ENCODE assay signal across 10 cellular contexts in genomic region chr7:105654994-105655900, GRCh38.
DNase-seq lines count a peak whose midpoint lies in the region; ATAC-seq, FAIRE-seq and TF ChIP-seq lines count a peak whose summit lies in the region.
"Had no signal": no experiment of that assay in that cellular context is flagged by ENCODE, and none has a peak within 500 bp of the region (broad histone marks: within the 10 kb centered on the region; RNA-seq: fewer than 3 reads in every experiment).

No MANE protein-coding gene starts in this region.

- no peak for TF ChIP-seq RAD21 in HepG2 (CRISPR knock-in tag; IDR thresholded peaks at IDR 0.05)

- FAIRE-seq in HepG2 (lab: Jason Lieb, UNC), result no peak

- H3K4me1 Mint-ChIP-seq in chondrocyte (ENCODE audit: low read depth), result no peaks in the 10 kb centered on the region

- TF ChIP-seq POLR2A in HepG2 (IDR thresholded peaks at IDR 0.05; ENCODE audit: insufficient read depth in 1 of 2, low read depth in 2 of 2, low read length in 2 of 2) (no peak), right lobe of liver (IDR thresholded peaks at IDR 0.05) (no peak), esophagus muscularis mucosa (IDR thresholded peaks at IDR 0.05; ENCODE audit: low read depth) (no peak)

- no peaks in the 10 kb centered on the region for H4K20me1 ChIP-seq in HepG2 (ENCODE audit: insufficient read depth, low read length)

- H3K36me3 ChIP-seq in HepG2 (replicated peaks in 1 of 2; ENCODE audit: control insufficient read depth in 1 of 2, insufficient read depth in 2 of 2, low read length in 2 of 2), result no peaks in the 10 kb centered on the region
- H3K36me3 ChIP-seq in right lobe of liver, result no peaks in the 10 kb centered on the region
- H3K36me3 ChIP-seq in adipocyte (ENCODE audit: control insufficient read depth, insufficient read depth, low read length, severe bottlenecking), result peaks cover 11% of the 10 kb centered on the region
- peaks cover 0 to 24% (median 2%) of the 10 kb centered on the region in 4 donors for H3K36me3 ChIP-seq in esophagus muscularis mucosa

- peaks cover 13% of the 10 kb centered on the region for H3K36me3 Mint-ChIP-seq in chondrocyte (ENCODE audit: low read depth)

- no peaks in the 10 kb centered on the region for H3K27me3 ChIP-seq in HepG2 (ENCODE audit: control insufficient read depth in 1 of 2, insufficient read depth in 2 of 2, low read length in 2 of 2)
- H3K27me3 ChIP-seq in right lobe of liver, result no peaks in the 10 kb centered on the region
- no peaks in the 10 kb centered on the region for H3K27me3 ChIP-seq in adipocyte (replicated peaks; ENCODE audit: control insufficient read depth, insufficient read depth, low read length)
- H3K27me3 ChIP-seq in esophagus muscularis mucosa, result no peaks in the 10 kb centered on the region

- H3K9ac ChIP-seq in HepG2 (ENCODE audit: insufficient read depth, low read depth, low read length), result no peak overlapping the region
- H3K9ac ChIP-seq in adipocyte (ENCODE audit: low read length), result no peak overlapping the region

- H3K4me2 ChIP-seq in HepG2 (ENCODE audit: low read depth, low read length), result no peak overlapping the region

- H3K4me3 ChIP-seq in HepG2 (replicated peaks in 1 of 3; ENCODE audit: insufficient read depth in 1 of 3, low read depth in 2 of 3, low read length in 3 of 3) (no peak overlapping the region), right lobe of liver (no peak overlapping the region), adipocyte (ENCODE audit: low read length) (no peak overlapping the region), esophagus muscularis mucosa (no peak overlapping the region)

- TF ChIP-seq EP300 in HepG2 (IDR thresholded peaks at IDR 0.05; ENCODE audit: low read depth in 2 of 2, low read length in 2 of 2) (no peak), HepG2 (CRISPR knock-in tag; IDR thresholded peaks at IDR 0.05; ENCODE audit: borderline replicate concordance) (no peak), esophagus muscularis mucosa (IDR thresholded peaks at IDR 0.05) (no peak)

- H2AFZ ChIP-seq in HepG2 (ENCODE audit: low read length), result no peak overlapping the region

- ATAC-seq in HepG2, result no peak
- ATAC-seq in right lobe of liver, result no peak
- no peak for ATAC-seq in GM18909 (IDR thresholded peaks at IDR 0.05; ENCODE audit: poor library complexity, unreplicated experiment)
- ATAC-seq: naive thymus-derived CD8-positive, alpha-beta T cell had no signal

- H3K4me3 Mint-ChIP-seq in chondrocyte (ENCODE audit: unreplicated experiment), result no peak overlapping the region
- H3K4me3 Mint-ChIP-seq: naive thymus-derived CD8-positive, alpha-beta T cell had no signal

- no peaks in the 10 kb centered on the region for H3K27me3 Mint-ChIP-seq in chondrocyte (ENCODE audit: low read depth)
- H3K27me3 Mint-ChIP-seq: naive thymus-derived CD8-positive, alpha-beta T cell had no signal

- H3K4me1 ChIP-seq in HepG2 (ENCODE audit: insufficient read depth, low read length) (peaks cover 24% of the 10 kb centered on the region), right lobe of liver (peaks cover 0 to 27% (median 11%) of the 10 kb centered on the region in 4 donors), adipocyte (ENCODE audit: control insufficient read depth, insufficient read depth, low read length) (peaks cover 17% of the 10 kb centered on the region), esophagus muscularis mucosa (peaks cover 14 to 27% (median 24%) of the 10 kb centered on the region in 4 donors)

- 86% methylated on average over 10 of the region's 14 CpGs for WGBS in HepG2 (ENCODE audit: low lambda C conversion rate)
- WGBS in right lobe of liver (ENCODE audit: insufficient coverage, low coverage, low lambda C conversion rate, missing lambda C conversion rate), result 88% methylated on average over 4 of the region's 14 CpGs
- 67% methylated on average over 13 of the region's 14 CpGs for WGBS in esophagus muscularis mucosa

- no peaks in the 10 kb centered on the region for H3K9me3 Mint-ChIP-seq in chondrocyte (ENCODE audit: low read depth)
- H3K9me3 Mint-ChIP-seq: naive thymus-derived CD8-positive, alpha-beta T cell had no signal

- no peak for TF ChIP-seq CTCF in HepG2 (CRISPR knock-in tag; IDR thresholded peaks at IDR 0.05)
- TF ChIP-seq CTCF in right lobe of liver (IDR thresholded peaks at IDR 0.05), result no peak
- no peak for TF ChIP-seq CTCF in esophagus muscularis mucosa (IDR thresholded peaks at IDR 0.05)
- TF ChIP-seq CTCF in chondrocyte (IDR thresholded peaks at IDR 0.05), result no peak

- H3K9me3 ChIP-seq in HepG2 (ENCODE audit: low read length) (no peaks in the 10 kb centered on the region), right lobe of liver (no peaks in the 10 kb centered on the region), adipocyte (ENCODE audit: control insufficient read depth, low read length) (no peaks in the 10 kb centered on the region), esophagus muscularis mucosa (no peaks in the 10 kb centered on the region)

- in situ Hi-C loops in HepG2 (cut with HindIII; ENCODE audit: extremely low pct_ligation_motif_present, low pct_unique_long_range_greater_than_20kb), result loop anchor here (5.0 kb wide), 1 partner anchor 387 kb away; no protein-coding TSS in a partner anchor

- intact Hi-C loops in HepG2 (cut with micrococcal nuclease; ENCODE audit: unreplicated experiment), result loop anchor here (10.0 kb wide), 1 partner anchor 510 kb away; no protein-coding TSS in a partner anchor
- intact Hi-C loops in right lobe of liver (cut with DNase I), result loop anchor here in 1 of 2 donors (10.0 kb wide), 1 partner anchor 390 kb away; no protein-coding TSS in a partner anchor
- intact Hi-C loops in esophagus muscularis mucosa (cut with DNase I), result loop anchor here (5.0 to 10.0 kb wide), 5 partner anchors 87 to 510 kb away; partner anchors contain the start of gene ATXN7L1

- H3K79me2 ChIP-seq in HepG2 (ENCODE audit: insufficient read depth, low read length), result no peaks in the 10 kb centered on the region

- POLR2A ChIA-PET in HepG2 (lab: Yijun Ruan, JAX), result no interaction called here

- H3K27ac ChIP-seq in HepG2 (ENCODE audit: extremely low read length, insufficient read depth, low read length) (no peak overlapping the region), right lobe of liver (no peak overlapping the region), esophagus muscularis mucosa (replicated peaks in 1 of 4) (no peak overlapping the region)

- no TSS peak for BruUV-seq in HepG2 (replicated peaks; lab: Mats Ljungman, UMichigan)

- no peak overlapping the region for H3K27ac Mint-ChIP-seq in chondrocyte (ENCODE audit: unreplicated experiment)

- DNase-seq in HepG2 (ENCODE audit: low spot score), result no peak
- DNase-seq in right lobe of liver, result no peak
- DNase-seq in adipocyte (ENCODE audit: low read depth), result peak; percentile 38
- DNase-seq in kidney tubule cell (ENCODE audit: low spot score), result peak; percentile 31
- no peak for DNase-seq in esophagus muscularis mucosa (ENCODE audit: extremely low spot score)
- no peak for DNase-seq in glomerular visceral epithelial cell (ENCODE audit: extremely low spot score)
- no peak for DNase-seq in chondrocyte (ENCODE audit: low spot score)
- DNase-seq: NCI-H748 treated with DMSO at 0.1 percent for 48 hours had no signal

- CTCF ChIA-PET in HepG2 (lab: Yijun Ruan, JAX; ENCODE audit: low intra/inter-chr PET ratio, low total read pairs), result no interaction called here

TF ChIP-seq in HepG2, 621 proteins besides CTCF, POLR2A, EP300 and RAD21:
- peak; percentile 89 for TF ChIP-seq MIER2 (CRISPR knock-in tag; IDR thresholded peaks at IDR 0.05)
- peak; percentile 43 to 91 for TF ChIP-seq REST (IDR thresholded peaks at IDR 0.05; ENCODE audit: borderline replicate concordance in 1 of 2, low read depth in 1 of 2, low read length in 2 of 2)
- TF ChIP-seq, protein P1, sequence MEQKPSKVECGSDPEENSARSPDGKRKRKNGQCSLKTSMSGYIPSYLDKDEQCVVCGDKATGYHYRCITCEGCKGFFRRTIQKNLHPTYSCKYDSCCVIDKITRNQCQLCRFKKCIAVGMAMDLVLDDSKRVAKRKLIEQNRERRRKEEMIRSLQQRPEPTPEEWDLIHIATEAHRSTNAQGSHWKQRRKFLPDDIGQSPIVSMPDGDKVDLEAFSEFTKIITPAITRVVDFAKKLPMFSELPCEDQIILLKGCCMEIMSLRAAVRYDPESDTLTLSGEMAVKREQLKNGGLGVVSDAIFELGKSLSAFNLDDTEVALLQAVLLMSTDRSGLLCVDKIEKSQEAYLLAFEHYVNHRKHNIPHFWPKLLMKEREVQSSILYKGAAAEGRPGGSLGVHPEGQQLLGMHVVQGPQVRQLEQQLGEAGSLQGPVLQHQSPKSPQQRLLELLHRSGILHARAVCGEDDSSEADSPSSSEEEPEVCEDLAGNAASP (CRISPR knock-in tag; IDR thresholded peaks at IDR 0.05; ENCODE audit: borderline replicate concordance), result no peak

Comparison
In these comparisons a context has a peak if more than half of its experiments do, and no peak if none do; other contexts are left out.
1. DNase-seq: peak in adipocyte (single experiment) and kidney tubule cell (single experiment); none in HepG2 (single experiment), right lobe of liver (0 of 3), esophagus muscularis mucosa (single experiment), glomerular visceral epithelial cell (single experiment) and chondrocyte (single experiment).